In the genomic region with DNA sequence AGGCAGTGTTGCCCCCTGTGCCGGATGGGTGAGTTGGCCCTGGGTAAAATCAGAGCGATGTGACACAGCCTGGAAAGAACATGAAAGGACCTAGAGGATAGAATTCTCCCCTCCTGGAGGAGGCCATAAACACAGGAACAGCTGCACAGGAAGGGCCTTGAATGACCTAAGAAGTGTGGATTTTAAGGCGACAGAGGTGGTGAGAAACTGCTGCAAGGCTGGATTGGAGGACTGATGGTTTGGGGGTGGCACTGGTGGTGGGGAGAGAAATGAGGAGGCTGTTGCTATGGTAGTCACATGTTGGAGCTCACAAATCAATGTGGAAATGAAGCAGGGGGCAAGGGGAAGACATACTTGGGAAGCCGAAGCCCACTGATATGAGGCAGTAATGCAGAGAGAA, we compare ENCODE assay signal across 7 cellular contexts. TPM values are rescaled to one million over a fixed set of nuclear protein-coding genes. Genes with fewer than 3 reads are reported as not detected.
DNase-seq lines count a peak whose midpoint lies in the region; ATAC-seq and TF ChIP-seq lines count a peak whose summit lies in the region.

No MANE protein-coding gene starts in this region.

- no peak overlapping the region for H4K8ac ChIP-seq in H9 (replicated peaks; ENCODE audit: insufficient read length, low read depth, low read length)

- H3K9me3 Mint-ChIP-seq in H9 = peaks cover 6 to 7% of the 10 kb centered on the region in 2 experiments
- no peaks in the 10 kb centered on the region for H3K9me3 Mint-ChIP-seq in activated B cell treated with CpG ODN at 0.5 μM for 24 hours

- no peak overlapping the region for H4K5ac ChIP-seq in H9 (ENCODE audit: insufficient read length, low read depth, low read length)

- H4K20me1 ChIP-seq in H9 (ENCODE audit: control insufficient read depth, insufficient read depth, insufficient read length) = no peaks in the 10 kb centered on the region

- peak overlapping the region; percentile 69 for H3K4me3 ChIP-seq in iPS-15b (ENCODE audit: low read depth, low read length)

- no peaks in the 10 kb centered on the region for H3K9me3 ChIP-seq in H9 (ENCODE audit: control insufficient read depth, low read depth, low read length)
- H3K9me3 ChIP-seq in iPS-15b (ENCODE audit: control insufficient read depth, insufficient read depth, low read length) = no peaks in the 10 kb centered on the region

- H3K27me3 Mint-ChIP-seq in H9 (ENCODE audit: low read depth) (peaks cover 24% of the 10 kb centered on the region), activated B cell treated with CpG ODN at 0.5 μM for 24 hours (no peaks in the 10 kb centered on the region)

- no peak overlapping the region for H3K14ac ChIP-seq in H9 (ENCODE audit: insufficient read depth, low read length)

- H2BK120ac ChIP-seq in H9 (ENCODE audit: low read depth, low read length, poor library complexity, severe bottlenecking) = no peak overlapping the region

- no peaks in the 10 kb centered on the region for H3K79me2 ChIP-seq in H9 (ENCODE audit: insufficient read depth, low read length)

- ATAC-seq in activated B cell treated with CpG ODN at 0.5 μM for 24 hours (ENCODE audit: low read depth) (no peak), GM19351 (IDR thresholded peaks at IDR 0.05; ENCODE audit: unreplicated experiment) (no peak)

- H3K4me3 Mint-ChIP-seq in H9 (peak overlapping the region; percentile 71 to 74), activated B cell treated with CpG ODN at 0.5 μM for 24 hours (peak overlapping the region; percentile 85)

- H3K4me1 Mint-ChIP-seq in H9 (peaks cover 37 to 45% of the 10 kb centered on the region in 2 experiments), activated B cell treated with CpG ODN at 0.5 μM for 24 hours (peaks cover 31% of the 10 kb centered on the region)

- peak overlapping the region; percentile 62 for H3K4me2 ChIP-seq in H9 (ENCODE audit: insufficient read depth, insufficient read length, low read length)

- no peaks in the 10 kb centered on the region for H3K36me3 Mint-ChIP-seq in H9 (ENCODE audit: insufficient read depth in 1 of 3, low read depth in 3 of 3)
- H3K36me3 Mint-ChIP-seq in activated B cell treated with CpG ODN at 0.5 μM for 24 hours (ENCODE audit: low read depth) = no peaks in the 10 kb centered on the region

- no CpG with 5 or more reads among the region's 4 CpGs for WGBS in H9 (ENCODE audit: extremely low coverage, insufficient read length, low lambda C conversion rate)

- H2BK20ac ChIP-seq in H9 (ENCODE audit: low read depth, low read length, poor library complexity, severe bottlenecking) = no peak overlapping the region

- TF ChIP-seq CTCF in H9 (conservative IDR thresholded peaks at IDR 0.05) = no peak
- no peak for TF ChIP-seq CTCF in activated B cell treated with CpG ODN at 0.5 μM for 24 hours (IDR thresholded peaks at IDR 0.05)

- no peak overlapping the region for H3T11ph ChIP-seq in H9 (ENCODE audit: low read length)

- H3K4ac ChIP-seq in H9 (ENCODE audit: low read depth, low read length) = no peak overlapping the region

- H3K9ac ChIP-seq in H9 (ENCODE audit: extremely low read depth, insufficient read length, low read length) (no peak overlapping the region), iPS-15b (ENCODE audit: low read depth, low read length) (peak overlapping the region; percentile 65)

- intact Hi-C loops in activated B cell treated with CpG ODN at 0.5 μM for 24 hours (cut with micrococcal nuclease) = loop anchor here (5.0 kb wide), 2 partner anchors 126 to 1129 kb away; a partner anchor contains a TSS

- H2BK15ac ChIP-seq in H9 (ENCODE audit: low read depth, low read length) = no peak overlapping the region

- H3K27ac Mint-ChIP-seq in H9 (peak overlapping the region in 1 of 3 experiments; percentile 70; a peak in 1 of 7 replicates), activated B cell treated with CpG ODN at 0.5 μM for 24 hours (peak overlapping the region; percentile 50)

- no peak overlapping the region for H2AK5ac ChIP-seq in H9 (ENCODE audit: insufficient read length, low read length)

- no peak overlapping the region for H4K91ac ChIP-seq in H9 (ENCODE audit: insufficient read length, low read depth, low read length)

- no peak overlapping the region for H2AFZ ChIP-seq in H9 (ENCODE audit: low read length)

- no peaks in the 10 kb centered on the region for H3K79me1 ChIP-seq in H9 (ENCODE audit: insufficient read depth, low read depth, low read length, poor library complexity, severe bottlenecking)

- DNase-seq in H9 (no peak), activated B cell treated with CpG ODN at 0.5 μM for 24 hours (no peak), activated gamma-delta T cell treated with Interleukin-2 at 50 U/mL for 16 hours (no peak), NCI-H510A treated with DMSO at 0.1 percent for 48 hours (lab: John Stamatoyannopoulos, UW) (no peak)
- peak; percentile 32 for DNase-seq in stimulated activated CD8-positive, alpha-beta memory T cell treated with anti-CD3 and anti-CD28 coated beads, Interleukin-4, amount 100 ng/mL, for 48 hours

- CTCF ChIA-PET in activated B cell treated with CpG ODN at 0.5 μM for 24 hours (lab: Charles Lee) = interaction anchor here (0.9 to 1.4 kb wide), 4 partner anchors 11 to 113 kb away, joined by 3 to 5 read pairs (median 4); no protein-coding TSS in a partner anchor

- no peaks in the 10 kb centered on the region for H3K36me3 ChIP-seq in iPS-15b (ENCODE audit: control insufficient read depth, insufficient read depth, low read length)

- no peak overlapping the region for H3K23ac ChIP-seq in H9 (ENCODE audit: insufficient read length, low read depth, low read length)

- H3K27me3 ChIP-seq in H9 (ENCODE audit: insufficient read depth, low read length) (no peaks in the 10 kb centered on the region; the same call in none of the 2 replicates), iPS-15b (ENCODE audit: control insufficient read depth, insufficient read depth, low read length) (peaks cover 20% of the 10 kb centered on the region)

- no peak overlapping the region for H3K18ac ChIP-seq in H9 (ENCODE audit: insufficient read length, low read depth, low read length)

- H3K4me1 ChIP-seq in H9 (ENCODE audit: insufficient read depth, low read length) (peaks cover 12% of the 10 kb centered on the region; the same call in 1 of the 2 replicates), iPS-15b (ENCODE audit: control insufficient read depth, insufficient read depth, low read length) (peaks cover 24% of the 10 kb centered on the region)

- no peak overlapping the region for H2BK5ac ChIP-seq in H9 (ENCODE audit: insufficient read length, low read length)

- POLR2A ChIA-PET in activated B cell treated with CpG ODN at 0.5 μM for 24 hours (lab: Charles Lee) = interaction anchor here (0.6 to 2.9 kb wide), 7 partner anchors 8 to 72 kb away, joined by 3 to 14 read pairs (median 4); a partner anchor contains a TSS

- no peak overlapping the region for H3K56ac ChIP-seq in H9 (ENCODE audit: insufficient read length, low read depth, low read length)

- no peak overlapping the region for H2BK12ac ChIP-seq in H9 (ENCODE audit: insufficient read length, low read depth, low read length)

- no peak overlapping the region for H3K27ac ChIP-seq in H9 (ENCODE audit: insufficient read length, low read depth, low read length)

- peaks cover 7% of the 10 kb centered on the region for H3K23me2 ChIP-seq in H9 (ENCODE audit: insufficient read length, low read depth, low read length, poor library complexity, severe bottlenecking)

RNA-seq across cellular contexts. Expression of a gene that starts 13.8 kb away (rescaled TPM):
- total RNA-seq in H9 (2021) (not detected in 2 replicates), activated B cell treated with CpG ODN at 0.5 μM for 24 hours (0.29 and 0.60 TPM in 2 replicates)

RNA-seq across cellular contexts. Expression of a gene that starts 25.2 kb away (rescaled TPM):
- total RNA-seq in H9 (2021) (8.2 and 8.5 TPM in 2 replicates), activated B cell treated with CpG ODN at 0.5 μM for 24 hours (17.5 and 18.1 TPM in 2 replicates)
